Comparison of ENCODE assay signal across 1 cellular context in the genomic region with DNA sequence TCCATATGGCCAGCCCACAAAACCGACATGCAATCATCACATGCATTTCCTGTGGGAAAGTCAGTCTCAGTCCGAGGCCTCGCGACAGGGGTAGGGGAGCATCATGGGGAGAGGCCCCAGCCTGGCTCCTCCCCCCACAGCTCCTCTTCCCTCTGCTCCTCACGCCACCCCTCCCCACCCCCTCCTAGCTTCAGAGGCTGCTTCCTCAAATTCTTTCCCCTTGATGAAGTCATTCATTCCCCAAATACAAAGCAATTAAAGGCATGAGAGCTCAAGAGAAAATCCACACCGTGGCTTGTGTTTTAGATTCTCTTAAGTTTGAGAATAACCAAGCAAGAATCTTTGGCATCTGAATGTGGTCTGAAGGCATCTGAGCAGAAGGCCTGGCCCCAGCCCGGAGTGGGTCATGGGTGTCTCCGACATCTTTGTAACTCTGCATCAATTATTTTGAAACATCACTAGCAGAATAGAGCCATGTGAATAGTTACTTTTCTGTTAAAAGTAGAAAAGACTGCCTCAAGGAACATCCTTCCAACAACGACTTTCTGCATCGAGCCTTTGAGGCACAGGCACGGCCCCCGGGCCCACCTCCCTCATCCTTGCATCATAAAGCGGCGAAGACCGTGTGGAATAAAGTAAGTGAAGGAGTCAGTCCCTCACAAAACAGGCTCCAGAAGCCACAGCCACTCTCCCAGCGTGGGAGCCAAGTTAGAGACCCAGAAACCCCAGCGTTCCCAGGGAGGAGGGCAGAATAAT.
A peak's percentile ranks its signal among the peaks of the same experiment; 100 is the strongest.
TF ChIP-seq lines count a peak whose summit lies in the region.

No MANE protein-coding gene starts in this region.

TF ChIP-seq in IMR-90, 13 proteins besides CTCF, POLR2A, EP300 and RAD21:
- TF ChIP-seq CEBPB (IDR thresholded peaks at IDR 0.05; ENCODE audit: low read depth, low read length), result peak; percentile 58; the same call in 1 of the 2 replicates
- peak; percentile 57 for TF ChIP-seq BHLHE40 (IDR thresholded peaks at IDR 0.05; ENCODE audit: low read depth, low read length)
- TF ChIP-seq USF2 (IDR thresholded peaks at IDR 0.05; ENCODE audit: low read depth, low read length), result 0 out of 2 replicates have a peak, but pooled peaks have one; percentile 10
- no peak for TF ChIP-seq RCOR1 (IDR thresholded peaks at IDR 0.05; ENCODE audit: insufficient replicate concordance, low read length)
- TF ChIP-seq FOS (IDR thresholded peaks at IDR 0.05; ENCODE audit: low read depth, low read length), result peak; percentile 45
- no peak for TF ChIP-seq CHD1 (IDR thresholded peaks at IDR 0.05; ENCODE audit: low read depth, low read length)
- TF ChIP-seq ELK1 (IDR thresholded peaks at IDR 0.05; ENCODE audit: borderline replicate concordance, low read depth, low read length), result no peak
- TF ChIP-seq RFX5 (IDR thresholded peaks at IDR 0.05; ENCODE audit: low read depth, low read length), result no peak
- TF ChIP-seq MXI1 (IDR thresholded peaks at IDR 0.05; ENCODE audit: borderline replicate concordance, low read depth, low read length), result no peak
- no peak for TF ChIP-seq MAFK (IDR thresholded peaks at IDR 0.05; ENCODE audit: low read depth, low read length)
- TF ChIP-seq NFE2L2 (IDR thresholded peaks at IDR 0.05; ENCODE audit: low read depth, low read length), result no peak
- TF ChIP-seq MAZ (IDR thresholded peaks at IDR 0.05; ENCODE audit: borderline replicate concordance, low read depth, low read length), result peak; percentile 93
- no peak for TF ChIP-seq SMC3 (IDR thresholded peaks at IDR 0.05; ENCODE audit: low read depth, low read length)
